Comparison of ENCODE assay signal across 16 cellular contexts in genomic region chr10:118712930-118713634, GRCh38. TPM values are rescaled to one million over a fixed set of nuclear protein-coding genes. Genes with fewer than 3 reads are reported as not detected.
DNase-seq lines count a peak whose midpoint lies in the region; ATAC-seq and TF ChIP-seq lines count a peak whose summit lies in the region.
"Had no signal": no experiment of that assay in that cellular context is flagged by ENCODE, and none has a peak within 500 bp of the region (broad histone marks: within the 10 kb centered on the region; RNA-seq: fewer than 3 reads in every experiment).

No MANE protein-coding gene starts in this region.

- POLR2A ChIA-PET in AG04450 (lab: Yijun Ruan, JAX): no interaction called here

- 94% methylated on average over 14 of the region's 14 CpGs for WGBS in hepatocyte (ENCODE audit: low lambda C conversion rate, missing lambda C conversion rate)

- H3K4me1 ChIP-seq in foreskin keratinocyte: no peaks in the 10 kb centered on the region
- H3K4me1 ChIP-seq in effector memory CD4-positive, alpha-beta T cell (ENCODE audit: control insufficient read depth, insufficient read depth, low read length, poor library complexity, severe bottlenecking): no peaks in the 10 kb centered on the region
- H3K4me1 ChIP-seq in hepatocyte (ENCODE audit: insufficient read depth): no peaks in the 10 kb centered on the region
- H3K4me1 ChIP-seq: ascending aorta, heart left ventricle had no signal

- H3K4me2 ChIP-seq in hepatocyte: no peak overlapping the region

- H2AFZ ChIP-seq in hepatocyte: no peak overlapping the region

- H3K9me3 ChIP-seq in AG04450 (ENCODE audit: control insufficient read depth, insufficient read depth, low read length): no peaks in the 10 kb centered on the region
- H3K9me3 ChIP-seq in effector memory CD4-positive, alpha-beta T cell (ENCODE audit: control insufficient read depth, low read length): no peaks in the 10 kb centered on the region
- H3K9me3 ChIP-seq in hepatocyte (ENCODE audit: low read depth): no peaks in the 10 kb centered on the region
- H3K9me3 ChIP-seq: ascending aorta, heart left ventricle had no signal

- TF ChIP-seq CTCF in AG04450 (IDR thresholded peaks at IDR 0.05; ENCODE audit: low read depth, low read length) (0 out of 2 replicates have a peak, but pooled peaks have one; percentile 15), GM13977 (IDR thresholded peaks at IDR 0.05; ENCODE audit: extremely low read depth, insufficient read depth, missing control alignments) (peak; percentile 23), WI38 (IDR thresholded peaks at IDR 0.05; ENCODE audit: low read depth, low read length) (peak; percentile 34; the same call in 1 of the 2 replicates), foreskin keratinocyte (conservative IDR thresholded peaks at IDR 0.05) (peak; percentile 34), hepatocyte (IDR thresholded peaks at IDR 0.05; ENCODE audit: poor library complexity) (no peak)

- H3K27me3 ChIP-seq in AG04450 (ENCODE audit: control insufficient read depth, insufficient read depth, low read length) (no peaks in the 10 kb centered on the region), foreskin keratinocyte (no peaks in the 10 kb centered on the region), hepatocyte (no peaks in the 10 kb centered on the region)
- H3K27me3 ChIP-seq in effector memory CD4-positive, alpha-beta T cell (replicated peaks; ENCODE audit: control insufficient read depth, insufficient read depth, low read length, poor library complexity, severe bottlenecking): no peaks in the 10 kb centered on the region
- H3K27me3 ChIP-seq: ascending aorta, heart left ventricle had no signal

- peaks cover 30% of the 10 kb centered on the region for H3K79me2 ChIP-seq in hepatocyte

- H3K36me3 ChIP-seq in effector memory CD4-positive, alpha-beta T cell (ENCODE audit: control insufficient read depth, insufficient read depth, low read length): no peaks in the 10 kb centered on the region
- no peaks in the 10 kb centered on the region for H3K36me3 ChIP-seq in hepatocyte (replicated peaks; ENCODE audit: insufficient read depth, low read depth)
- H3K36me3 ChIP-seq: ascending aorta had no signal

- H3K27ac ChIP-seq in AG04450 (ENCODE audit: low read depth, low read length) (no peak overlapping the region), foreskin keratinocyte (no peak overlapping the region), hepatocyte (no peak overlapping the region)
- no peak overlapping the region for H3K27ac ChIP-seq in effector memory CD4-positive, alpha-beta T cell (ENCODE audit: insufficient read depth, low read length, poor library complexity, severe bottlenecking)
- H3K27ac ChIP-seq: ascending aorta, heart left ventricle had no signal

- DNase-seq in AG04450 (ENCODE audit: low read depth, low spot score): no peak
- no peak for DNase-seq in GM13977 (ENCODE audit: low spot score)
- DNase-seq in foreskin keratinocyte: no peak
- no peak for DNase-seq in NCI-H2196 (lab: John Stamatoyannopoulos, UW; ENCODE audit: unreplicated experiment)
- no peak for DNase-seq in effector memory CD4-positive, alpha-beta T cell
- DNase-seq in effector CD8-positive, alpha-beta T cell (lab: John Stamatoyannopoulos, UW): no peak
- DNase-seq in hepatocyte (ENCODE audit: low spot score): no peak
- DNase-seq: activated CD4-positive, alpha-beta T cell treated with anti-CD3 and anti-CD28 coated beads for 4 hours; GDM1; heart left ventricle; left ventricle myocardium superior; natural killer cell; right cardiac atrium; stimulated activated naive CD4-positive, alpha-beta T cell treated with Interleukin-2 at 50 U/mL for 16 hours had no signal

- in situ Hi-C loops in GM13977 (cut with MboI; ENCODE audit: low pct_unique_long_range_greater_than_20kb, low sequenced_read_pairs, unreplicated experiment): no loop called here

- CTCF ChIA-PET in AG04450 (lab: Charles Lee): interaction anchor here (1.0 to 2.7 kb wide), 4 partner anchors 7 to 145 kb away, joined by 3 to 12 read pairs (median 9); no protein-coding TSS in a partner anchor

- H4K20me1 ChIP-seq in hepatocyte (ENCODE audit: insufficient read depth, poor library complexity, severe bottlenecking): peaks cover 7% of the 10 kb centered on the region

- H3K4me3 ChIP-seq in AG04450 (ENCODE audit: low read depth, low read length) (no peak overlapping the region), WI38 (ENCODE audit: low read depth, low read length) (no peak overlapping the region), hepatocyte (no peak overlapping the region)
- H3K4me3 ChIP-seq in effector memory CD4-positive, alpha-beta T cell (ENCODE audit: insufficient read depth, low read depth, low read length, poor library complexity, severe bottlenecking): no peak overlapping the region
- H3K4me3 ChIP-seq: ascending aorta, heart left ventricle had no signal

- H3K9me2 ChIP-seq in hepatocyte (replicated peaks; ENCODE audit: insufficient read depth): no peaks in the 10 kb centered on the region

- no peak for ATAC-seq in foreskin keratinocyte
- ATAC-seq: heart left ventricle, left ventricle myocardium superior, natural killer cell, right cardiac atrium had no signal

RNA-seq across cellular contexts. Expression of gene CACUL1, which starts 41.7 kb away (rescaled TPM):
- polyA plus RNA-seq in AG04450 (2011; rRNA removed) (12.4 and 15.3 TPM in 2 replicates), foreskin keratinocyte (6.9 and 7.2 TPM in 2 replicates), hepatocyte (44.3 and 48.3 TPM in 2 replicates)
- 23.8 and 32.5 TPM in 2 replicates for polyA minus RNA-seq in AG04450 (2011; rRNA and poly(A)+ RNA removed)
- total RNA-seq in foreskin keratinocyte (33.2 and 36.4 TPM in 2 replicates), hepatocyte (35.0 and 37.5 TPM in 2 replicates)
